10 cellular contexts compared by ENCODE assay signal in the genomic region with DNA sequence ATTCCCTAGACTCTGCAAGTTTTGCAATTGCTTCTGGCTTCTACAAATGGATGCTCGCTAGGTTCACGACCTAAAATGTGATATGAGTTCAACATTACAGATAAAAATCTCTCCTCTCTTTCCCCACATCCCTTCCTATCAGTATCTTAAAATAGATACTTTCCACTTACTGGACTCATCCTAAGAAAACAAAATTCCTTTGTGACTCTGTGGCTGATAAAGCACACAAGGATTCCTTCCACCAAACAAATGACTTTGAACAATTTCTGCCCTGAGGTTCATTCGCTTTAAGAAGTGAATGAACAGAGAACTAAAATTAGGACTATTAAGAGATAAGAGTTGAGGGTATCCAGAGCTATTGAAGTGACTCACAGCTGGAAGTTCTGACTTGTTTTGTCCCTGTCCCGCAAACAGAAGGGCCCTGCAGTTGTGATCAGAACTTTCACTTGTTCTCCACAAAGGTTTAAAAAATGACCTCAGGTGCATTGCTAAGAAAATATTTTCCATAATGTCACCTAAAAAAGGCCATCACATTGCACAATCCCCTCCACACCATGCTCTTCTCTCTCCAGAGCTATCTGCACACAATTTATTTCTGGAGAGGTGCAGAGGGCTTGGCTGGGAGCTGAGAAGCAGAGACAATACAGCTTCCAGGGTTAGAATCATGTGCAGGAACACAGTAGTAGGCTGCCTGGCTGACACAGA.
DNase-seq lines count a peak whose midpoint lies in the region; ATAC-seq and TF ChIP-seq lines count a peak whose summit lies in the region.
"Had no signal": no experiment of that assay in that cellular context is flagged by ENCODE, and none has a peak within 500 bp of the region (broad histone marks: within the 10 kb centered on the region; RNA-seq: fewer than 3 reads in every experiment).

No MANE protein-coding gene starts in this region.

- CTCF ChIA-PET in HEK293T (lab: Yijun Ruan, JAX): interaction anchor here (1.1 to 1.9 kb wide), 4 partner anchors 8 to 13 kb away, joined by 4 to 7 read pairs (median 4); no protein-coding TSS in a partner anchor

- peak; percentile 20 for DNase-seq in Daoy (ENCODE audit: low read depth)
- peak; percentile 55 for DNase-seq in OCI-M1 (lab: John Stamatoyannopoulos, UW)
- DNase-seq in chondrocyte (ENCODE audit: low spot score): no peak
- DNase-seq in mesothelial cell of epicardium (ENCODE audit: low spot score in 2 of 2, unreplicated experiment in 2 of 2): no peak
- no peak for DNase-seq in HEK293T (ENCODE audit: extremely low spot score)
- no peak for DNase-seq in stimulated activated CD4-positive, alpha-beta T cell treated with anti-CD3 and anti-CD28 coated beads, Interleukin-4, amount 100 ng/mL, for 4 hours
- DNase-seq: GDM1, NCI-H1930 had no signal

- H3K27me3 Mint-ChIP-seq in chondrocyte (ENCODE audit: low read depth) (no peaks in the 10 kb centered on the region), mesothelial cell of epicardium (ENCODE audit: low read depth) (no peaks in the 10 kb centered on the region)

- POLR2A ChIA-PET in HEK293T (lab: Yijun Ruan, JAX): no interaction called here

- peaks cover 64% of the 10 kb centered on the region for H3K4me1 Mint-ChIP-seq in chondrocyte (ENCODE audit: low read depth)
- H3K4me1 Mint-ChIP-seq in mesothelial cell of epicardium: peaks cover 84% of the 10 kb centered on the region

- no peaks in the 10 kb centered on the region for H3K9me3 Mint-ChIP-seq in chondrocyte (ENCODE audit: low read depth)
- H3K9me3 Mint-ChIP-seq in mesothelial cell of epicardium: no peaks in the 10 kb centered on the region

- TF ChIP-seq CTCF in chondrocyte (IDR thresholded peaks at IDR 0.05) (no peak), mesothelial cell of epicardium (IDR thresholded peaks at IDR 0.05; ENCODE audit: unreplicated experiment) (no peak)

- no peak for ATAC-seq in HG03520 (IDR thresholded peaks at IDR 0.05; ENCODE audit: unreplicated experiment)
- no peak for ATAC-seq in HG03025 (IDR thresholded peaks at IDR 0.05; ENCODE audit: low FRiP score, unreplicated experiment)

- H3K4me3 Mint-ChIP-seq in chondrocyte (ENCODE audit: unreplicated experiment): no peak overlapping the region
- H3K4me3 Mint-ChIP-seq in mesothelial cell of epicardium: no peak overlapping the region

- H3K36me3 Mint-ChIP-seq in chondrocyte (ENCODE audit: low read depth): no peaks in the 10 kb centered on the region
- no peaks in the 10 kb centered on the region for H3K36me3 Mint-ChIP-seq in mesothelial cell of epicardium

- H3K27ac Mint-ChIP-seq in chondrocyte (ENCODE audit: unreplicated experiment) (peak overlapping the region; percentile 38), mesothelial cell of epicardium (peak overlapping the region; percentile 54)

TF ChIP-seq in HEK293T, 16 proteins besides CTCF, POLR2A, EP300 and RAD21:
- TF ChIP-seq ZNF384 (IDR thresholded peaks at IDR 0.05) (no peak), FOXM1 (IDR thresholded peaks at IDR 0.05; ENCODE audit: borderline replicate concordance) (no peak), L3MBTL2 (conservative IDR thresholded peaks at IDR 0.05) (no peak), FOXK2 (IDR thresholded peaks at IDR 0.05) (no peak)

Comparison
In these comparisons a context has a peak if more than half of its experiments do, and no peak if none do; other contexts are left out.
1. DNase-seq: peak in Daoy (single experiment) and OCI-M1 (single experiment); none in chondrocyte (single experiment), mesothelial cell of epicardium (0 of 2), HEK293T (single experiment) and stimulated activated CD4-positive, alpha-beta T cell treated with anti-CD3 and anti-CD28 coated beads, Interleukin-4, amount 100 ng/mL, for 4 hours (0 of 2).